In the genomic region with DNA sequence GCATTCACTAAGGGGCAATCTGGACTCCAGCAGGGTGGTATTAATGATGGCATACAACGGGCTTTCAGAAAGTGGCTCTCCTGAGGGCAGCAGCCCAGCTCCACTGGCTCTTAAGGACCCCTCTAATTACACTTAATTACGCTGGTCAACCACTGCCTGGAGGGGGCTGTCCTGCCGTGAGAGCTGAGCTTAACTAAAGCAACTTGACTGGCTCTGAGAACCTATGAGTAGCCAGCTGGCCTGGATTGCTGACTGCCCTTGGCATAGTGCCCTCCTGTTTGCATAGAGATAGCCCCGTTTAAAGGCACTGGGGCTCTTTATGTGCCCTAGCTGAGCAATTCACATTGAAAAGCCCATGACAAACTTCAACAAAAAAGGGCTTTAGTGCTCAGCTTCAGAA, we compare ENCODE assay signal across 11 cellular contexts. TPM values are rescaled to one million over a fixed set of nuclear protein-coding genes. Genes with fewer than 3 reads are reported as not detected.
DNase-seq lines count a peak whose midpoint lies in the region; ATAC-seq, FAIRE-seq and TF ChIP-seq lines count a peak whose summit lies in the region.
"Had no signal": no experiment of that assay in that cellular context is flagged by ENCODE, and none has a peak within 500 bp of the region (broad histone marks: within the 10 kb centered on the region; RNA-seq: fewer than 3 reads in every experiment).

No MANE protein-coding gene starts in this region.

- no peaks in the 10 kb centered on the region for H3K27me3 ChIP-seq in liver (ENCODE audit: control insufficient read depth in 4 of 4, insufficient read depth in 4 of 4, low read length in 3 of 4)
- peaks cover 12 to 28% of the 10 kb centered on the region in 2 experiments for H3K27me3 ChIP-seq in HepG2 (ENCODE audit: control insufficient read depth in 1 of 2, insufficient read depth in 2 of 2, low read length in 2 of 2)
- no peaks in the 10 kb centered on the region for H3K27me3 ChIP-seq in lung (ENCODE audit: control insufficient read depth, insufficient read depth)

- no peak overlapping the region for H3K4me2 ChIP-seq in HepG2 (ENCODE audit: low read depth, low read length)

- H3K4me1 Mint-ChIP-seq in stimulated activated naive B cell treated with anti-CD40 and anti-IgM and Interleukin-4, amounts not matched to agents 10 μg/mL and 1 μg/mL and 100 μg/mL, for 72 hours: peaks cover 23 to 30% of the 10 kb centered on the region in 2 donors

- no peak for TF ChIP-seq CTCF in liver (IDR thresholded peaks at IDR 0.05; ENCODE audit: low read depth, low read length, missing input control)
- TF ChIP-seq CTCF in HepG2 (CRISPR knock-in tag; IDR thresholded peaks at IDR 0.05): no peak
- no peak for TF ChIP-seq CTCF in cardiac fibroblast (IDR thresholded peaks at IDR 0.05; ENCODE audit: low read depth, low read length)
- no peak for TF ChIP-seq CTCF in lung (IDR thresholded peaks at IDR 0.05; ENCODE audit: control extremely low read depth, extremely low read depth)

- H2AFZ ChIP-seq in HepG2 (ENCODE audit: low read length): no peak overlapping the region

- H3K9me3 ChIP-seq in liver (ENCODE audit: control insufficient read depth in 4 of 4, low read length in 3 of 4): no peaks in the 10 kb centered on the region
- no peaks in the 10 kb centered on the region for H3K9me3 ChIP-seq in HepG2 (ENCODE audit: low read length)
- H3K9me3 ChIP-seq in lung (ENCODE audit: control insufficient read depth in 2 of 2, insufficient read depth in 1 of 2, low read length in 1 of 2): peaks cover 0 to 4% of the 10 kb centered on the region in 2 donors

- H3K27ac Mint-ChIP-seq in stimulated activated naive B cell treated with anti-CD40 and anti-IgM and Interleukin-4, amounts not matched to agents 10 μg/mL and 1 μg/mL and 100 μg/mL, for 72 hours: no peak overlapping the region
- H3K27ac Mint-ChIP-seq: activated CD4-positive, alpha-beta memory T cell treated with anti-CD3 and anti-CD28 coated beads for 36 hours had no signal

- peaks cover 0 to 36% (median 27%) of the 10 kb centered on the region in 4 donors for H3K4me1 ChIP-seq in liver (ENCODE audit: control insufficient read depth in 4 of 4, insufficient read depth in 4 of 4, low read length in 3 of 4)
- peaks cover 37% of the 10 kb centered on the region for H3K4me1 ChIP-seq in HepG2 (ENCODE audit: insufficient read depth, low read length)
- H3K4me1 ChIP-seq in lung (ENCODE audit: control insufficient read depth in 2 of 2, insufficient read depth in 2 of 2, low read length in 2 of 2): peaks cover 0 to 14% of the 10 kb centered on the region in 2 donors

- no peak for DNase-seq in HepG2 (ENCODE audit: low spot score)
- peak; percentile 36 to 85 for DNase-seq in cardiac fibroblast (ENCODE audit: low read depth in 2 of 2)
- peak; percentile 36 for DNase-seq in lung (ENCODE audit: low spot score)
- no peak for DNase-seq in iPS-NIHi7 (ENCODE audit: extremely low spot score)
- DNase-seq in EL: no peak
- DNase-seq in stimulated activated naive B cell treated with anti-CD40 and anti-IgM and Interleukin-4, amounts not matched to agents 10 μg/mL and 1 μg/mL and 100 μg/mL, for 72 hours: no peak
- DNase-seq: activated CD4-positive, alpha-beta memory T cell treated with anti-CD3 and anti-CD28 coated beads for 36 hours had no signal

- no peaks in the 10 kb centered on the region for H3K79me2 ChIP-seq in HepG2 (ENCODE audit: insufficient read depth, low read length)

- CTCF ChIA-PET in HepG2 (lab: Yijun Ruan, JAX; ENCODE audit: low intra/inter-chr PET ratio, low total read pairs): no interaction called here

- WGBS in liver: 23% methylated on average over 4 of the region's 4 CpGs
- WGBS in HepG2 (ENCODE audit: low lambda C conversion rate): no CpG with 5 or more reads among the region's 4 CpGs
- WGBS in lung, 2 donors: 45 to 71% methylated on average over 4 of the region's 4 CpGs

- POLR2A ChIA-PET in HepG2 (lab: Yijun Ruan, JAX): no interaction called here

- TF ChIP-seq RAD21 in liver (IDR thresholded peaks at IDR 0.05) (peak in 1 of 2 donors; percentile 34), HepG2 (CRISPR knock-in tag; IDR thresholded peaks at IDR 0.05) (no peak)

- no peak overlapping the region for H3K27ac ChIP-seq in liver (ENCODE audit: low read depth in 1 of 2, low read length in 2 of 2)
- no peak overlapping the region for H3K27ac ChIP-seq in HepG2 (ENCODE audit: extremely low read length, insufficient read depth, low read length)
- H3K27ac ChIP-seq in lung (ENCODE audit: low read depth in 1 of 2, low read length in 1 of 2): no peak overlapping the region
- H3K27ac ChIP-seq: cardiac muscle cell had no signal

- no peak for TF ChIP-seq POLR2A in HepG2 (IDR thresholded peaks at IDR 0.05; ENCODE audit: insufficient read depth in 1 of 2, low read depth in 2 of 2, low read length in 2 of 2)

- intact Hi-C loops in HepG2 (cut with micrococcal nuclease; ENCODE audit: unreplicated experiment): no loop called here

- no peak overlapping the region for H3K9ac ChIP-seq in liver (ENCODE audit: low read depth in 1 of 2, low read length in 2 of 2)
- H3K9ac ChIP-seq in HepG2 (ENCODE audit: insufficient read depth, low read depth, low read length): no peak overlapping the region

- H3K36me3 Mint-ChIP-seq in stimulated activated naive B cell treated with anti-CD40 and anti-IgM and Interleukin-4, amounts not matched to agents 10 μg/mL and 1 μg/mL and 100 μg/mL, for 72 hours: peaks cover 0 to 2% of the 10 kb centered on the region in 2 donors
- H3K36me3 Mint-ChIP-seq: activated CD4-positive, alpha-beta memory T cell treated with anti-CD3 and anti-CD28 coated beads for 36 hours had no signal

- no peaks in the 10 kb centered on the region for H3K9me3 Mint-ChIP-seq in stimulated activated naive B cell treated with anti-CD40 and anti-IgM and Interleukin-4, amounts not matched to agents 10 μg/mL and 1 μg/mL and 100 μg/mL, for 72 hours
- H3K9me3 Mint-ChIP-seq: activated CD4-positive, alpha-beta memory T cell treated with anti-CD3 and anti-CD28 coated beads for 36 hours had no signal

- peak overlapping the region in 2 of 3 donors; percentile 60 to 94 for H3K4me3 ChIP-seq in liver (ENCODE audit: low read depth in 1 of 3, low read length in 3 of 3)
- H3K4me3 ChIP-seq in HepG2 (replicated peaks in 1 of 3; ENCODE audit: insufficient read depth in 1 of 3, low read depth in 2 of 3, low read length in 3 of 3): no peak overlapping the region
- peak overlapping the region in 1 of 2 donors; percentile 76 for H3K4me3 ChIP-seq in cardiac fibroblast (replicated peaks in 1 of 2; ENCODE audit: low read depth in 2 of 2, low read length in 2 of 2)
- H3K4me3 ChIP-seq in lung: no peak overlapping the region
- H3K4me3 ChIP-seq: cardiac muscle cell, K562 had no signal

- BruUV-seq in HepG2 (replicated peaks; lab: Mats Ljungman, UMichigan): no TSS peak

- H4K20me1 ChIP-seq in HepG2 (ENCODE audit: insufficient read depth, low read length): no peaks in the 10 kb centered on the region

- FAIRE-seq in HepG2 (lab: Jason Lieb, UNC): no peak
- FAIRE-seq: K562 had no signal

- in situ Hi-C loops in HepG2 (cut with HindIII; ENCODE audit: extremely low pct_ligation_motif_present, low pct_unique_long_range_greater_than_20kb): loop anchor here (10.0 kb wide), 1 partner anchor 159 kb away; no protein-coding TSS in a partner anchor

- H3K4me3 Mint-ChIP-seq in stimulated activated naive B cell treated with anti-CD40 and anti-IgM and Interleukin-4, amounts not matched to agents 10 μg/mL and 1 μg/mL and 100 μg/mL, for 72 hours: no peak overlapping the region
- H3K4me3 Mint-ChIP-seq: activated CD4-positive, alpha-beta memory T cell treated with anti-CD3 and anti-CD28 coated beads for 36 hours had no signal

- H3K27me3 Mint-ChIP-seq in stimulated activated naive B cell treated with anti-CD40 and anti-IgM and Interleukin-4, amounts not matched to agents 10 μg/mL and 1 μg/mL and 100 μg/mL, for 72 hours: peaks cover 60 to 76% of the 10 kb centered on the region in 2 donors

- ATAC-seq in HepG2 (no peak), lung (ENCODE audit: insufficient read depth, low FRiP score) (no peak), HG03175 (IDR thresholded peaks at IDR 0.05; ENCODE audit: unreplicated experiment) (no peak)
- ATAC-seq in stimulated activated naive B cell treated with anti-CD40 and anti-IgM and Interleukin-4, amounts not matched to agents 10 μg/mL and 1 μg/mL and 100 μg/mL, for 72 hours (replicated peaks): no peak
- ATAC-seq: K562 had no signal

- H3K36me3 ChIP-seq in liver (ENCODE audit: control insufficient read depth in 4 of 4, insufficient read depth in 3 of 4, low read depth in 1 of 4, low read length in 3 of 4) (peaks cover 11 to 44% (median 30%) of the 10 kb centered on the region in 4 donors), HepG2 (replicated peaks in 1 of 2; ENCODE audit: control insufficient read depth in 1 of 2, insufficient read depth in 2 of 2, low read length in 2 of 2) (no peaks in the 10 kb centered on the region), lung (ENCODE audit: control insufficient read depth in 2 of 2, insufficient read depth in 2 of 2, low read length in 2 of 2) (peaks cover 0 to 5% of the 10 kb centered on the region in 2 donors)
- H3K36me3 ChIP-seq: cardiac muscle cell had no signal

- no peak for TF ChIP-seq EP300 in HepG2 (IDR thresholded peaks at IDR 0.05; ENCODE audit: low read depth in 2 of 2, low read length in 2 of 2)
- no peak for TF ChIP-seq EP300 in HepG2 (CRISPR knock-in tag; IDR thresholded peaks at IDR 0.05; ENCODE audit: borderline replicate concordance)

RNA-seq across cellular contexts. Expression of a gene that starts 3.8 kb away (rescaled TPM):
- total RNA-seq in liver (100 to 1,000 TPM in 1 of 2 donors, 1 to 10 TPM in 1; 2.8 to 150 TPM), HepG2 (2016; rRNA removed; fragmentation: Illumina TruSeq; extraction: Trizol) (4.9 and 10.8 TPM in 2 replicates), lung (10 to 100 TPM in 1 of 2 donors, 1 to 10 TPM in 1; 6.9 to 12.5 TPM)
- polyA plus RNA-seq in liver (10 to 100 TPM; 30.6 to 48.9 TPM), HepG2 (2011; rRNA removed) (0.96 and 4.6 TPM in 2 replicates), lung (10 to 100 TPM in 1 of 2 donors, 1 to 10 TPM in 1; 3.7 to 93.9 TPM)
- 0.40 and 0.97 TPM in 2 replicates for total RNA-seq in HepG2 (2016; cell fraction: cytosol; rRNA removed; fragmentation: Illumina TruSeq; extraction: Trizol; ENCODE audit: low read depth)
- total RNA-seq in HepG2 (2016; cell fraction: insoluble cytoplasmic fraction; rRNA removed; fragmentation: Illumina TruSeq; extraction: Trizol): 5.5 and 12.1 TPM in 2 replicates
- total RNA-seq in HepG2 (2016; cell fraction: membrane; rRNA removed; fragmentation: Illumina TruSeq; extraction: Trizol): 2.7 and 2.9 TPM in 2 replicates
- 12.8 and 17.5 TPM in 2 replicates for total RNA-seq in HepG2 (2016; cell fraction: nucleus; rRNA removed; fragmentation: Illumina TruSeq; extraction: Trizol)
- 1.0 and 4.5 TPM in 2 replicates for polyA plus RNA-seq in HepG2 (2011; cell fraction: cytosol; rRNA removed)
- 1.4 and 5.0 TPM in 2 replicates for polyA plus RNA-seq in HepG2 (2011; cell fraction: nucleus; rRNA removed)
- polyA plus RNA-seq in HepG2 (2012): 3.4 and 3.7 TPM in 2 replicates
- polyA plus RNA-seq in HepG2 (2016; cell fraction: cytosol; fragmentation: Illumina TruSeq; extraction: Trizol; ENCODE audit: low read depth): 0.68 and 0.74 TPM in 2 replicates
- polyA plus RNA-seq in HepG2 (2016; cell fraction: insoluble cytoplasmic fraction; fragmentation: Illumina TruSeq; extraction: Trizol; ENCODE audit: low read depth): 3.4 and 3.6 TPM in 2 replicates
- polyA plus RNA-seq in HepG2 (2016; cell fraction: membrane; fragmentation: Illumina TruSeq; extraction: Trizol; ENCODE audit: low read depth): 0.89 and 1.1 TPM in 2 replicates
- polyA plus RNA-seq in HepG2 (2016; cell fraction: nucleus; fragmentation: Illumina TruSeq; extraction: Trizol; ENCODE audit: insufficient read depth, low read depth): 14.7 and 16.1 TPM in 2 replicates
- polyA minus RNA-seq in HepG2 (2011; rRNA and poly(A)+ RNA removed; ENCODE audit: low replicate concordance): 0.16 and 1.9 TPM in 2 replicates
- polyA minus RNA-seq in HepG2 (2011; cell fraction: cytosol; rRNA and poly(A)+ RNA removed): 2.0 and 4.5 TPM in 2 replicates
- 0.77 and 4.4 TPM in 2 replicates for polyA minus RNA-seq in HepG2 (2011; cell fraction: nucleus; rRNA and poly(A)+ RNA removed)

Comparison
In these comparisons a context has a peak if more than half of its experiments do, and no peak if none do; other contexts are left out.
1. H3K4me3 ChIP-seq: peak in liver (2 of 3); none in HepG2 (0 of 3) and lung (single experiment).
2. DNase-seq: peak in cardiac fibroblast (2 of 2) and lung (single experiment); none in HepG2 (single experiment), iPS-NIHi7 (single experiment), EL (single experiment) and stimulated activated naive B cell treated with anti-CD40 and anti-IgM and Interleukin-4, amounts not matched to agents 10 μg/mL and 1 μg/mL and 100 μg/mL, for 72 hours (single experiment).